Comparison of ENCODE assay signal across 32 cellular contexts in the genomic region with DNA sequence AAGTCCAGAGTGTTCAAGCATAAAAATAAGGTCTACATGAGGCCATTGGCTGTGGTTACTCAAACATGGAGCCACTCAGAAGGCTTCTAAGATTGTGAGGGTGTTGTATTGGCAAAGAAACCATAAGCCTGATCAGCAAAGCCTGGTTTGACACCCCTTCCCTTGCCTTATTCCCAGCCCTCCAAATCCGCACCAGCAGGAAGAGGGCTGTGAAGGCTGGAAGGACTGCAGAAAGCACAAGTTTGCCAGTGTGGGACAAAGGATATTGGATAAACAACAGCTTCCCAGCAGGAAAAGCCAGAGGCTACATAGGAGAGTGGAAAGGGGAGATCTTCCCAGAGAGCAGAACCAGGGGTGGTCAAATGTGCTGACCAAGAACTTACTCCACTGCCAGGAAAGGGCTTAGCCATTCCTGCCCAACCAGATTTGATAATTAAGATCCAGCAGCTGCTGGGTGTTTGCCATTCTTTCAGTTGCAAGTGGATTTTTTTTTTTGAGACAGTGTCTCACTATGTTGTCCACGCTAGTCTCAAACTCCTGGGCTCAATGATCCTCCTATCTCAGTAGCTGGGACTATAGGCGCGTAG. TPM values are rescaled to one million over a fixed set of nuclear protein-coding genes. Genes with fewer than 3 reads are reported as not detected.
A peak's percentile ranks its signal among the peaks of the same experiment; 100 is the strongest.
DNase-seq lines count a peak whose midpoint lies in the region; ATAC-seq and TF ChIP-seq lines count a peak whose summit lies in the region.
"Had no signal": no experiment of that assay in that cellular context is flagged by ENCODE, and none has a peak within 500 bp of the region (broad histone marks: within the 10 kb centered on the region; RNA-seq: fewer than 3 reads in every experiment).

No MANE protein-coding gene starts in this region.

- no peaks in the 10 kb centered on the region for H3K79me1 ChIP-seq in mesenchymal stem cell (replicated peaks; ENCODE audit: low read length, poor library complexity, severe bottlenecking)

- no peak overlapping the region for H2AK5ac ChIP-seq in mesenchymal stem cell (ENCODE audit: low read length, severe bottlenecking)

- H2BK15ac ChIP-seq in mesenchymal stem cell (ENCODE audit: low read depth, poor library complexity, severe bottlenecking), result no peak overlapping the region

- H2AFZ ChIP-seq in mesenchymal stem cell (ENCODE audit: low read depth, low read length), result no peak overlapping the region

- H3K4me3 Mint-ChIP-seq in activated CD8-positive, alpha-beta T cell treated with anti-CD3 and anti-CD28 coated beads for 36 hours, result no peak overlapping the region
- H3K4me3 Mint-ChIP-seq: activated CD4-positive, alpha-beta memory T cell treated with anti-CD3 and anti-CD28 coated beads, Interleukin-2, amount 10 ng/mL, durations not matched to agents 7 days and 5 days; CD8-positive, alpha-beta memory T cell; dendritic cell treated with granulocyte-macrophage colony-stimulating factor and Interleukin-4, amounts not matched to agents 40 ng/mL and 50 ng/mL, for 4 days; natural killer cell treated with Interleukin-12 subunit alpha and Interleukin-12 subunit beta and Interleukin-15 and Interleukin-18, amount 100 ng/mL, for 72 hours; stimulated activated effector memory CD8-positive, alpha-beta T cell treated with anti-CD3 and anti-CD28 coated beads, Interleukin-12 subunit alpha, Interleukin-12 subunit beta, amount 100 ng/mL, for 72 hours had no signal

- no peak overlapping the region for H2BK12ac ChIP-seq in mesenchymal stem cell (ENCODE audit: low read length in 2 of 2)

- H3K9ac ChIP-seq in mesenchymal stem cell (ENCODE audit: low read length), result no peak overlapping the region

- H4K91ac ChIP-seq in mesenchymal stem cell (ENCODE audit: low read length), result no peak overlapping the region

- no peak overlapping the region for H3K4me2 ChIP-seq in mesenchymal stem cell (ENCODE audit: low read length, poor library complexity, severe bottlenecking)

- peaks cover 12% of the 10 kb centered on the region for H3K9me3 ChIP-seq in mesenchymal stem cell (ENCODE audit: control insufficient read depth, low read length)
- H3K9me3 ChIP-seq: BE2C, uterus had no signal

- peak overlapping the region; percentile 33 to 82 for H3K27ac ChIP-seq in coronary artery
- no peak overlapping the region for H3K27ac ChIP-seq in mesenchymal stem cell (ENCODE audit: low read length, poor library complexity, severe bottlenecking)
- H3K27ac ChIP-seq: cardiac muscle cell, left lung, uterus had no signal

- no peak overlapping the region for H3K23ac ChIP-seq in mesenchymal stem cell (ENCODE audit: low read length in 2 of 2)

- H3K27me3 Mint-ChIP-seq in activated CD8-positive, alpha-beta T cell treated with anti-CD3 and anti-CD28 coated beads for 36 hours, result peaks cover 33% of the 10 kb centered on the region

- POLR2A ChIA-PET in activated CD8-positive, alpha-beta T cell treated with anti-CD3 and anti-CD28 coated beads for 36 hours (lab: Charles Lee), result no interaction called here

- no peak overlapping the region for H2BK5ac ChIP-seq in mesenchymal stem cell (ENCODE audit: low read depth, low read length, poor library complexity, severe bottlenecking)

- H3K4ac ChIP-seq in mesenchymal stem cell (ENCODE audit: low read depth in 1 of 2, low read length in 2 of 2), result no peak overlapping the region

- TF ChIP-seq CTCF in coronary artery (IDR thresholded peaks at IDR 0.05), result no peak
- no peak for TF ChIP-seq CTCF in retinal pigment epithelial cell (conservative IDR thresholded peaks at IDR 0.05; ENCODE audit: low read depth, low read length)
- TF ChIP-seq CTCF in activated CD8-positive, alpha-beta T cell treated with anti-CD3 and anti-CD28 coated beads for 36 hours (IDR thresholded peaks at IDR 0.05), result no peak

- H3K4me1 Mint-ChIP-seq in activated CD8-positive, alpha-beta T cell treated with anti-CD3 and anti-CD28 coated beads for 36 hours (ENCODE audit: low read depth), result no peaks in the 10 kb centered on the region
- H3K4me1 Mint-ChIP-seq: activated CD4-positive, alpha-beta memory T cell treated with anti-CD3 and anti-CD28 coated beads, Interleukin-2, amount 10 ng/mL, durations not matched to agents 7 days and 5 days; CD8-positive, alpha-beta memory T cell; stimulated activated effector memory CD8-positive, alpha-beta T cell treated with anti-CD3 and anti-CD28 coated beads, Interleukin-12 subunit alpha, Interleukin-12 subunit beta, amount 100 ng/mL, for 72 hours had no signal

- no peak overlapping the region for H3K27ac Mint-ChIP-seq in activated CD8-positive, alpha-beta T cell treated with anti-CD3 and anti-CD28 coated beads for 36 hours
- H3K27ac Mint-ChIP-seq: activated CD4-positive, alpha-beta memory T cell treated with anti-CD3 and anti-CD28 coated beads, Interleukin-2, amount 10 ng/mL, durations not matched to agents 7 days and 5 days; activated naive CD4-positive, alpha-beta T cell treated with anti-CD3 and anti-CD28 coated beads, Interleukin-2, amount 50 U/mL, for 72 hours; activated T-helper 2 cell treated with anti-CD3 and anti-CD28 coated beads, Interferon-gamma antibody, Interleukin-2, Interleukin-4, amounts not matched to agents 10 μg/mL and 5 μg/mL and 100 μg/mL, durations not matched to agents 14 hours and 24 hours and 36 hours; dendritic cell treated with granulocyte-macrophage colony-stimulating factor and Interleukin-4, amounts not matched to agents 40 ng/mL and 50 ng/mL, for 4 days; natural killer cell treated with Interleukin-12 subunit alpha and Interleukin-12 subunit beta and Interleukin-15 and Interleukin-18, amount 100 ng/mL, for 72 hours; stimulated activated effector memory CD8-positive, alpha-beta T cell treated with anti-CD3 and anti-CD28 coated beads, Interleukin-12 subunit alpha, Interleukin-12 subunit beta, amount 100 ng/mL, for 72 hours had no signal

- H3K27me3 ChIP-seq in mesenchymal stem cell (ENCODE audit: control insufficient read depth in 1 of 2, insufficient read depth in 1 of 2, low read length in 2 of 2), result peaks cover 13 to 83% of the 10 kb centered on the region in 2 experiments
- H3K27me3 ChIP-seq: BE2C, cardiac muscle cell, uterus had no signal

- H3K36me3 ChIP-seq in mesenchymal stem cell (ENCODE audit: control insufficient read depth in 1 of 2, insufficient read depth in 2 of 2, low read depth in 1 of 2, low read length in 2 of 2), result no peaks in the 10 kb centered on the region
- H3K36me3 ChIP-seq: BE2C, cardiac muscle cell, left lung, uterus had no signal

- H3K36me3 Mint-ChIP-seq in activated CD8-positive, alpha-beta T cell treated with anti-CD3 and anti-CD28 coated beads for 36 hours (ENCODE audit: low read depth), result no peaks in the 10 kb centered on the region
- H3K36me3 Mint-ChIP-seq: natural killer cell treated with Interleukin-12 subunit alpha and Interleukin-12 subunit beta and Interleukin-15 and Interleukin-18, amount 100 ng/mL, for 72 hours; stimulated activated effector memory CD8-positive, alpha-beta T cell treated with anti-CD3 and anti-CD28 coated beads, Interleukin-12 subunit alpha, Interleukin-12 subunit beta, amount 100 ng/mL, for 72 hours had no signal

- intact Hi-C loops in left cardiac atrium (cut with DNase I) (no loop called here), left ventricle myocardium superior (cut with micrococcal nuclease) (no loop called here)
- intact Hi-C loops in activated CD8-positive, alpha-beta T cell treated with anti-CD3 and anti-CD28 coated beads for 36 hours (cut with micrococcal nuclease), result no loop called here

- ATAC-seq in left cardiac atrium (peak; percentile 12 to 27), left ventricle myocardium superior (no peak), GM18873 (IDR thresholded peaks at IDR 0.05; ENCODE audit: low FRiP score, unreplicated experiment) (no peak)
- no peak for ATAC-seq in stimulated activated naive CD8-positive, alpha-beta T cell treated with anti-CD3 and anti-CD28 coated beads, Interleukin-15, Interleukin-2, amounts not matched to agents 100 U/mL and 50 U/mL, for 24 hours
- ATAC-seq in activated CD8-positive, alpha-beta T cell treated with anti-CD3 and anti-CD28 coated beads for 36 hours, result no peak
- ATAC-seq: activated naive CD4-positive, alpha-beta T cell treated with anti-CD3 and anti-CD28 coated beads, Interleukin-2, amount 50 U/mL, for 72 hours; K562; natural killer cell treated with Interleukin-12 subunit alpha and Interleukin-12 subunit beta and Interleukin-15 and Interleukin-18, amount 100 ng/mL, for 72 hours; stimulated activated effector memory CD8-positive, alpha-beta T cell treated with anti-CD3 and anti-CD28 coated beads, Interleukin-12 subunit alpha, Interleukin-12 subunit beta, amount 100 ng/mL, for 72 hours had no signal

- no peak overlapping the region for H2BK120ac ChIP-seq in mesenchymal stem cell (ENCODE audit: low read depth, low read length)

- H3K4me1 ChIP-seq in mesenchymal stem cell (ENCODE audit: control insufficient read depth, insufficient read depth, low read depth, low read length), result peaks cover 13% of the 10 kb centered on the region
- H3K4me1 ChIP-seq: left lung, uterus had no signal

- CTCF ChIA-PET in activated CD8-positive, alpha-beta T cell treated with anti-CD3 and anti-CD28 coated beads for 36 hours (lab: Charles Lee), result interaction anchor here (1.4 to 1.8 kb wide), 2 partner anchors 14 to 196 kb away, joined by 4 to 7 read pairs; no protein-coding TSS in a partner anchor

- DNase-seq in left cardiac atrium (no peak), left ventricle myocardium superior (no peak), coronary artery (ENCODE audit: low spot score) (no peak), retinal pigment epithelial cell (ENCODE audit: low read depth) (peak; percentile 24), mesenchymal stem cell (no peak)
- DNase-seq in stimulated activated naive CD8-positive, alpha-beta T cell treated with anti-CD3 and anti-CD28 coated beads, Interleukin-15, Interleukin-2, amounts not matched to agents 100 U/mL and 50 U/mL, for 24 hours, result no peak
- no peak for DNase-seq in activated CD8-positive, alpha-beta T cell treated with anti-CD3 and anti-CD28 coated beads for 36 hours
- DNase-seq: activated CD4-positive, alpha-beta memory T cell treated with anti-CD3 and anti-CD28 coated beads, Interleukin-2, amount 10 ng/mL, durations not matched to agents 7 days and 5 days; BE2C; CD8-positive, alpha-beta memory T cell; DMS 273 treated with DMSO at 0.1 percent for 48 hours; H7; left lung; midbrain; NCI-H1417 treated with DMSO at 0.1 percent for 48 hours; NCI-H2081 treated with DMSO at 0.1 percent for 48 hours; RPMI8226; stimulated activated CD4-positive, alpha-beta T cell treated with anti-CD3 and anti-CD28 coated beads, Interleukin-4, amount 100 ng/mL, for 24 hours; uterus had no signal

- 67% methylated on average over 4 of the region's 4 CpGs for WGBS in mesenchymal stem cell

- no peak overlapping the region for H4K8ac ChIP-seq in mesenchymal stem cell (ENCODE audit: low read length)

- no peak overlapping the region for H3K18ac ChIP-seq in mesenchymal stem cell (ENCODE audit: low read depth in 1 of 2, low read length in 2 of 2)

- H3K14ac ChIP-seq in mesenchymal stem cell (ENCODE audit: low read length in 2 of 2), result no peak overlapping the region

- H3K4me3 ChIP-seq in coronary artery, result no peak overlapping the region
- no peak overlapping the region for H3K4me3 ChIP-seq in retinal pigment epithelial cell (ENCODE audit: low read length)
- H3K4me3 ChIP-seq in mesenchymal stem cell (ENCODE audit: insufficient read depth in 1 of 2, low read depth in 1 of 2, low read length in 2 of 2), result no peak overlapping the region
- H3K4me3 ChIP-seq: A549, cardiac muscle cell, K562, left lung, uterus had no signal

- peaks cover 9% of the 10 kb centered on the region for H3K9me3 Mint-ChIP-seq in activated CD8-positive, alpha-beta T cell treated with anti-CD3 and anti-CD28 coated beads for 36 hours
- H3K9me3 Mint-ChIP-seq: activated CD4-positive, alpha-beta memory T cell treated with anti-CD3 and anti-CD28 coated beads, Interleukin-2, amount 10 ng/mL, durations not matched to agents 7 days and 5 days; activated T-helper 2 cell treated with anti-CD3 and anti-CD28 coated beads, Interferon-gamma antibody, Interleukin-2, Interleukin-4, amounts not matched to agents 10 μg/mL and 5 μg/mL and 100 μg/mL, durations not matched to agents 14 hours and 24 hours and 36 hours; natural killer cell treated with Interleukin-12 subunit alpha and Interleukin-12 subunit beta and Interleukin-15 and Interleukin-18, amount 100 ng/mL, for 72 hours had no signal

RNA-seq across cellular contexts. Expression of gene PRKAG3, which starts 1.5 kb away (rescaled TPM):
- total RNA-seq in left cardiac atrium (under 1 TPM; 0.10 to 0.18 TPM), left ventricle myocardium superior (0.12 TPM)
- not detected for total RNA-seq in activated CD8-positive, alpha-beta T cell treated with anti-CD3 and anti-CD28 coated beads for 36 hours
- polyA plus RNA-seq in mesenchymal stem cell (2013, experiment 1 of 2), result not detected
- not detected for polyA plus RNA-seq in mesenchymal stem cell (2013, experiment 2 of 2)
- total RNA-seq: activated CD4-positive, alpha-beta memory T cell treated with anti-CD3 and anti-CD28 coated beads, Interleukin-2, amount 10 ng/mL, durations not matched to agents 7 days and 5 days; activated naive CD4-positive, alpha-beta T cell treated with anti-CD3 and anti-CD28 coated beads, Interleukin-2, amount 50 U/mL, for 72 hours; activated T-helper 2 cell treated with anti-CD3 and anti-CD28 coated beads, Interferon-gamma antibody, Interleukin-2, Interleukin-4, amounts not matched to agents 10 μg/mL and 5 μg/mL and 100 μg/mL, durations not matched to agents 14 hours and 24 hours and 36 hours; cardiac muscle cell; CD8-positive, alpha-beta memory T cell; H7; HT-29; K562; left lung; natural killer cell treated with Interleukin-12 subunit alpha and Interleukin-12 subunit beta and Interleukin-15 and Interleukin-18, amount 100 ng/mL, for 72 hours; omental fat pad; T-helper 1 cell treated with Interleukin-12 subunit alpha and Interleukin-12 subunit beta and Interleukin-4 antibody, amounts not matched to agents 30 ng/mL and 1 ng/mL, for 36 hours; uterus had no signal
- polyA plus RNA-seq: A549; CD8-positive, alpha-beta memory T cell; fibroblast of lung; K562 had no signal

RNA-seq across cellular contexts. Expression of gene WNT6, which starts 26.5 kb away (rescaled TPM):
- 1 to 10 TPM; 1.8 TPM for total RNA-seq in left cardiac atrium
- 2.4 TPM for total RNA-seq in left ventricle myocardium superior
- total RNA-seq in activated CD8-positive, alpha-beta T cell treated with anti-CD3 and anti-CD28 coated beads for 36 hours, result under 1 TPM; 0.25 to 0.34 TPM
- not detected for polyA plus RNA-seq in mesenchymal stem cell (2013, experiment 1 of 2)
- polyA plus RNA-seq in mesenchymal stem cell (2013, experiment 2 of 2), result not detected
- total RNA-seq: activated CD4-positive, alpha-beta memory T cell treated with anti-CD3 and anti-CD28 coated beads, Interleukin-2, amount 10 ng/mL, durations not matched to agents 7 days and 5 days; activated naive CD4-positive, alpha-beta T cell treated with anti-CD3 and anti-CD28 coated beads, Interleukin-2, amount 50 U/mL, for 72 hours; activated T-helper 2 cell treated with anti-CD3 and anti-CD28 coated beads, Interferon-gamma antibody, Interleukin-2, Interleukin-4, amounts not matched to agents 10 μg/mL and 5 μg/mL and 100 μg/mL, durations not matched to agents 14 hours and 24 hours and 36 hours; cardiac muscle cell; fibroblast of lung; H7; HT-29; K562; left lung; natural killer cell treated with Interleukin-12 subunit alpha and Interleukin-12 subunit beta and Interleukin-15 and Interleukin-18, amount 100 ng/mL, for 72 hours; T-helper 1 cell treated with Interleukin-12 subunit alpha and Interleukin-12 subunit beta and Interleukin-4 antibody, amounts not matched to agents 30 ng/mL and 1 ng/mL, for 36 hours had no signal
- polyA plus RNA-seq: fibroblast of lung, K562 had no signal

RNA-seq across cellular contexts. Expression of gene WNT10A, which starts 47.5 kb away (rescaled TPM):
- total RNA-seq in left cardiac atrium (under 1 TPM in 1 of 2 donors, not detected in 1; 0.52 TPM), left ventricle myocardium superior (not detected)
- total RNA-seq in activated CD8-positive, alpha-beta T cell treated with anti-CD3 and anti-CD28 coated beads for 36 hours, result 10 to 100 TPM; 27.9 to 29.2 TPM
- not detected for polyA plus RNA-seq in mesenchymal stem cell (2013, experiment 1 of 2)
- polyA plus RNA-seq in mesenchymal stem cell (2013, experiment 2 of 2), result not detected
- total RNA-seq: cardiac muscle cell; fibroblast of lung; H7; K562; natural killer cell treated with Interleukin-12 subunit alpha and Interleukin-12 subunit beta and Interleukin-15 and Interleukin-18, amount 100 ng/mL, for 72 hours had no signal
- polyA plus RNA-seq: A549, cardiac muscle cell, fibroblast of lung, K562 had no signal

RNA-seq across cellular contexts. Expression of gene CYP27A1, which starts 51.2 kb away (rescaled TPM):
- total RNA-seq in left cardiac atrium, result 10 to 100 TPM; 13.8 to 17.4 TPM
- total RNA-seq in left ventricle myocardium superior, result 7.9 TPM
- under 1 TPM; 0.14 to 0.18 TPM for total RNA-seq in activated CD8-positive, alpha-beta T cell treated with anti-CD3 and anti-CD28 coated beads for 36 hours
- polyA plus RNA-seq in mesenchymal stem cell (2013, experiment 1 of 2), result 6.2 TPM
- 6.1 TPM for polyA plus RNA-seq in mesenchymal stem cell (2013, experiment 2 of 2)
- total RNA-seq: activated CD4-positive, alpha-beta memory T cell treated with anti-CD3 and anti-CD28 coated beads, Interleukin-2, amount 10 ng/mL, durations not matched to agents 7 days and 5 days; activated T-helper 2 cell treated with anti-CD3 and anti-CD28 coated beads, Interferon-gamma antibody, Interleukin-2, Interleukin-4, amounts not matched to agents 10 μg/mL and 5 μg/mL and 100 μg/mL, durations not matched to agents 14 hours and 24 hours and 36 hours had no signal
- polyA plus RNA-seq: CD8-positive, alpha-beta memory T cell; K562 had no signal

Comparison
In these comparisons a context has a peak if more than half of its experiments do, and no peak if none do; other contexts are left out.
1. ATAC-seq: peak in left cardiac atrium (2 of 2); none in left ventricle myocardium superior (single experiment), GM18873 (single experiment), stimulated activated naive CD8-positive, alpha-beta T cell treated with anti-CD3 and anti-CD28 coated beads, Interleukin-15, Interleukin-2, amounts not matched to agents 100 U/mL and 50 U/mL, for 24 hours (single experiment) and activated CD8-positive, alpha-beta T cell treated with anti-CD3 and anti-CD28 coated beads for 36 hours (single experiment).
2. RNA of gene WNT10A, which starts 47.5 kb away (total RNA-seq): 27.9 to 29.2 TPM in activated CD8-positive, alpha-beta T cell treated with anti-CD3 and anti-CD28 coated beads for 36 hours; 0.52 TPM in left cardiac atrium and not detected in left ventricle myocardium superior (single experiment); every median in the first group is over 10 times any median in the second.